Comparison of ENCODE assay signal across 8 cellular contexts in the genomic region with DNA sequence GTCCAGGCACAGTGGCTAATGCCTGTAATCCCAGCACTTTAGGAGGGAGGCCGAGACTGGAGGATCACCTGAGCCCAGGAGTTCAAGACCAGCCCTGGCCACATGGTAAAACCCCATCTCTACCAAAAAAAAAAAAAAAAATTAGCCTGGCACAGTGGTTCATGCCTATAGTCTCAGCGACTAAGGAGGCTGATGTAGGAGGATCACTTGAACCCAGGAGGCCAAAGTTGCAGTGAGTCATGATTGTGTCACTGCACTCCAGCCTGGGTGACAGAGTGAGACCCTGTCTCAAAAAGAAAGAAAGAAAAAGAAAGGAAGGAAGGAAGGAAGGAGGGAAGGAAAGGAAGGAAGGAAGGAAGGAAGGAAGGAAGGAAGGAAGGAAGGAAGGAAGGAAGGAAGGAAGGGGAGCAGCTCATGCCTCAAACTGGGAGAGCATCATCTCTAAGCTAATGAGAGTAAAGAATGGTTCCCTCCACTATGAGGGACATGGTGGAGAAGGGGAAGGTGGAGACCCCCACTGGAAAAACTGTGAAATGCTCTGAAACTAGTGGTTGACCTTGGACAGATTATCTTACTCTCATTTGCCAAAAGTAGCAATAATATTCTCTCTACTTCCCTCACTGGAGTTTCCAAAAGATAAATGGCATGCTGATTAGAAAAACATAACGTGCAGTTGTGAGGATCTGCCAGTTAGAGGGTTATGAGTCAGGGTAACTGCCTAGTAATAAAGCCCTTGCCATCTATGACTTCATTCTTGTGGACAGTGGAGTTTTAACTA. TPM values are rescaled to one million over a fixed set of nuclear protein-coding genes. Genes with fewer than 3 reads are reported as not detected.
DNase-seq lines count a peak whose midpoint lies in the region; ATAC-seq, FAIRE-seq and TF ChIP-seq lines count a peak whose summit lies in the region.

No MANE protein-coding gene starts in this region.

- intact Hi-C loops in left ventricle myocardium superior (cut with micrococcal nuclease): no loop called here

- peak; percentile 89 for DNase-seq in Daoy (ENCODE audit: low read depth)
- peak; percentile 68 for DNase-seq in H7
- no peak for DNase-seq in RWPE2 (ENCODE audit: low spot score)
- DNase-seq in left ventricle myocardium superior: no peak
- no peak for DNase-seq in urothelium cell line (ENCODE audit: low spot score)
- DNase-seq in ecto neural progenitor cell (ENCODE audit: low spot score): no peak
- DNase-seq in erythroblast (lab: John Stamatoyannopoulos, UW): no peak

- no peaks in the 10 kb centered on the region for H3K4me1 ChIP-seq in RWPE2 (ENCODE audit: insufficient read depth, poor library complexity, severe bottlenecking)

- no peak for FAIRE-seq in urothelium cell line (lab: Jason Lieb, UNC)

- ATAC-seq in RWPE2 (ENCODE audit: low read depth): no peak
- peak; percentile 16 for ATAC-seq in left ventricle myocardium superior
- no peak for ATAC-seq in HG03342 (IDR thresholded peaks at IDR 0.05; ENCODE audit: unreplicated experiment)

- H3K36me3 ChIP-seq in H7 (replicated peaks; ENCODE audit: control insufficient read depth, insufficient read depth, low read length) (no peaks in the 10 kb centered on the region), RWPE2 (ENCODE audit: low read depth) (no peaks in the 10 kb centered on the region)

- peak; percentile 20 for TF ChIP-seq CTCF in RWPE2 (IDR thresholded peaks at IDR 0.05; ENCODE audit: poor library complexity, severe bottlenecking)

- H3K27me3 ChIP-seq in H7 (ENCODE audit: control insufficient read depth, insufficient read depth, low read length): peaks cover 12% of the 10 kb centered on the region
- H3K27me3 ChIP-seq in RWPE2 (ENCODE audit: insufficient read depth, poor library complexity, severe bottlenecking): peaks cover 22% of the 10 kb centered on the region

- no peak for TF ChIP-seq POLR2A in erythroblast (IDR thresholded peaks at IDR 0.05; ENCODE audit: low read length)

- no peaks in the 10 kb centered on the region for H3K9me3 ChIP-seq in RWPE2 (ENCODE audit: severe bottlenecking)

- no peak overlapping the region for H3K4me3 ChIP-seq in H7 (ENCODE audit: insufficient read depth, low read depth, low read length)
- no peak overlapping the region for H3K4me3 ChIP-seq in RWPE2 (ENCODE audit: severe bottlenecking)

- no peak overlapping the region for H3K27ac ChIP-seq in RWPE2 (ENCODE audit: poor library complexity, severe bottlenecking)

RNA-seq across cellular contexts. Expression of a gene that starts 16.8 kb away (rescaled TPM):
- total RNA-seq in Daoy (2014; rRNA removed; shearing (Covaris generic)): 0.24 and 2.7 TPM in 2 replicates
- not detected in 2 replicates for total RNA-seq in H7 (2014; rRNA removed; shearing (Covaris generic))
- 9.8 TPM for total RNA-seq in left ventricle myocardium superior

RNA-seq across cellular contexts. Expression of a gene that starts 37.6 kb away (rescaled TPM):
- total RNA-seq in Daoy (2014; rRNA removed; shearing (Covaris generic)): under 0.01 TPM in 1 of 2 replicates, not detected in the other
- total RNA-seq in H7 (2014; rRNA removed; shearing (Covaris generic)): not detected in 2 replicates
- total RNA-seq in left ventricle myocardium superior: 6.7 TPM

RNA-seq across cellular contexts. Expression of a gene that starts 46.1 kb away (rescaled TPM):
- 3.3 TPM in 1 of 2 replicates, not detected in the other for total RNA-seq in Daoy (2014; rRNA removed; shearing (Covaris generic))
- total RNA-seq in H7 (2014; rRNA removed; shearing (Covaris generic)): 0.37 and 0.80 TPM in 2 replicates
- total RNA-seq in left ventricle myocardium superior: 45.2 TPM

RNA-seq across cellular contexts. Expression of a gene that starts 46.6 kb away (rescaled TPM):
- 0.33 and 2.6 TPM in 2 replicates for total RNA-seq in Daoy (2014; rRNA removed; shearing (Covaris generic))
- not detected in 2 replicates for total RNA-seq in H7 (2014; rRNA removed; shearing (Covaris generic))
- 30.1 TPM for total RNA-seq in left ventricle myocardium superior

Comparison
In these comparisons a context has a peak if more than half of its experiments do, and no peak if none do; other contexts are left out.
1. DNase-seq: peak in Daoy (single experiment) and H7 (single experiment); none in RWPE2 (single experiment), left ventricle myocardium superior (single experiment), urothelium cell line (single experiment), ecto neural progenitor cell (single experiment) and erythroblast (0 of 2).
2. RNA of a gene that starts 46.1 kb away (total RNA-seq): 45.2 TPM in left ventricle myocardium superior (single experiment); 3.3 TPM in Daoy and 0.37 to 0.80 TPM in H7; every median in the first group is over 10 times any median in the second.